Comparison of ENCODE assay signal across 9 cellular contexts in the genomic region with DNA sequence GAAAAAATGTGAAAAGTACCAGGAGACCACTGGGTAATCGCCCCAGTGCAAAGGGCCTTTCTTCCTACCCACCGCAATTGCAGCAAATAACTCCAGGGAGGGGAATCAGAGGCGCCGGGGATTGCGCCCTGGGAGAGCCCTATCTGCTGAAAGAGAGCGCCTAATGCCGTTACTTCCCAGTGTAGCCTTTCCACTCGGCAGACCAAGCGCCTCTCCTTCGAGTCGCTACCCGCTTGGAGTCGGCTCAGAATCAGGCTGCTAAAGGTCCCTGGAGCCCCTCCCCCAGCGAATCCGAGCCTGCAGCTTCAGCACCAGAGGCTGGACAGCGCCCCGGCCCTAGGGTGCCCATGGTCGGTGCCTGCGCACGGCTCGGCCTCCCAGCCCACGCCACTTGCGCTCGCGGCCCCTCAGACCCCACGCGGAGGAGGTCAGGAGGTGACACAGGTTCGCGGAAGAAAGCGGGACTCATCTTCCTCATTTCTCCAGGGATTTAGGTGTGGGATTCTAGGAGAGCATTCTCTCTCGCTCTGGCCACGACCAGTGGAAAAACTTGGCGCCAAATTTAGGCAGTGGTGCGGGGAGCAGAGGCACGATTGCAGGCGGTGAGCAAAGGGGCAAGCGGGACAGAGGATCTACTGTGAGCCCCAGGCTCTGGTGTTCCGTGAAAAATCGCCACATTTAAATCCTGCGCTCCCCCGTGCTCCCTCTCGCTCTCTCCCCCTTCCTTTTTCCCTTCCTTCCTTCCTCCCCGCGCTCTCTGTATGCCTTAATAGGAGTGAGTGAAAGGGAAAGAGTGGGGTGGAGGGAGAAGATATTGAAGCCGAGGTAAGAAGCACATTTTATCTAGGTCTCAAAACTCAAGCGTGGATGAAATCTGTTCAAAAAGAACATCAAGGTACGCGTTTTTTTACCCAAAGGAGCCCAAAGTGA. TPM values are rescaled to one million over a fixed set of nuclear protein-coding genes. Genes with fewer than 3 reads are reported as not detected.
DNase-seq lines count a peak whose midpoint lies in the region; ATAC-seq and TF ChIP-seq lines count a peak whose summit lies in the region.
"Had no signal": no experiment of that assay in that cellular context is flagged by ENCODE, and none has a peak within 500 bp of the region (broad histone marks: within the 10 kb centered on the region; RNA-seq: fewer than 3 reads in every experiment).

No MANE protein-coding gene starts in this region.

- peaks cover 65% of the 10 kb centered on the region for H3K27me3 Mint-ChIP-seq in activated T-helper 17 cell treated with anti-CD3 and anti-CD28 coated beads, Interleukin-2, amount 50 U/mL, for 72 hours

- DNase-seq in AG10803 (ENCODE audit: low read depth) (peak; percentile 12), LHCN-M2 (ENCODE audit: low read depth) (peak; percentile 15), iPS DF 6.9 (ENCODE audit: low read depth, low spot score) (no peak), NCI-H2107 (lab: John Stamatoyannopoulos, UW) (no peak)
- peak; percentile 44 to 46 for DNase-seq in stimulated activated CD4-positive, alpha-beta T cell treated with anti-CD3 and anti-CD28 coated beads, Interleukin-4, amount 100 ng/mL, for 48 hours (ENCODE audit: low read depth in 2 of 2)

- H3K27ac Mint-ChIP-seq in activated T-helper 17 cell treated with anti-CD3 and anti-CD28 coated beads, Interleukin-2, amount 50 U/mL, for 72 hours: no peak overlapping the region
- H3K27ac Mint-ChIP-seq: natural killer cell treated with Interleukin-12 subunit alpha and Interleukin-12 subunit beta and Interleukin-15 and Interleukin-18, amount 100 ng/mL, for 72 hours had no signal

- peaks cover 7% of the 10 kb centered on the region for H3K4me1 ChIP-seq in iPS DF 6.9 (ENCODE audit: control insufficient read depth, insufficient read depth, low read length)

- H3K36me3 Mint-ChIP-seq in activated T-helper 17 cell treated with anti-CD3 and anti-CD28 coated beads, Interleukin-2, amount 50 U/mL, for 72 hours (ENCODE audit: low read depth): no peaks in the 10 kb centered on the region

- no peaks in the 10 kb centered on the region for H3K9me3 Mint-ChIP-seq in activated T-helper 17 cell treated with anti-CD3 and anti-CD28 coated beads, Interleukin-2, amount 50 U/mL, for 72 hours
- H3K9me3 Mint-ChIP-seq: natural killer cell treated with Interleukin-12 subunit alpha and Interleukin-12 subunit beta and Interleukin-15 and Interleukin-18, amount 100 ng/mL, for 72 hours had no signal

- no peak overlapping the region for H3K27ac ChIP-seq in iPS DF 6.9 (ENCODE audit: low read length)

- peaks cover 35% of the 10 kb centered on the region for H3K27me3 ChIP-seq in iPS DF 6.9 (ENCODE audit: control insufficient read depth, insufficient read depth, low read length)

- H3K9me3 ChIP-seq in iPS DF 6.9 (ENCODE audit: control insufficient read depth, insufficient read depth, low read length): no peaks in the 10 kb centered on the region

- H3K36me3 ChIP-seq in iPS DF 6.9 (ENCODE audit: control insufficient read depth, insufficient read depth, low read length): no peaks in the 10 kb centered on the region

- ATAC-seq in activated T-helper 17 cell treated with anti-CD3 and anti-CD28 coated beads, Interleukin-2, amount 50 U/mL, for 72 hours (replicated peaks): no peak
- ATAC-seq in GM18868 (IDR thresholded peaks at IDR 0.05; ENCODE audit: unreplicated experiment) (no peak), GM18867 (IDR thresholded peaks at IDR 0.05; ENCODE audit: unreplicated experiment) (no peak)

- H3K4me3 ChIP-seq in AG10803 (ENCODE audit: low read length) (no peak overlapping the region), iPS DF 6.9 (ENCODE audit: low read length) (peak overlapping the region; percentile 19; the same call in 1 of the 2 replicates)

- peaks cover 6% of the 10 kb centered on the region for H3K4me1 Mint-ChIP-seq in activated T-helper 17 cell treated with anti-CD3 and anti-CD28 coated beads, Interleukin-2, amount 50 U/mL, for 72 hours

- no CpG with 5 or more reads among the region's 48 CpGs for WGBS in iPS DF 6.9 (ENCODE audit: insufficient coverage, insufficient read length)

- no peak for TF ChIP-seq CTCF in AG10803 (conservative IDR thresholded peaks at IDR 0.05; ENCODE audit: low read length)

- peak overlapping the region; percentile 20 for H3K4me3 Mint-ChIP-seq in activated T-helper 17 cell treated with anti-CD3 and anti-CD28 coated beads, Interleukin-2, amount 50 U/mL, for 72 hours
- H3K4me3 Mint-ChIP-seq: natural killer cell treated with Interleukin-12 subunit alpha and Interleukin-12 subunit beta and Interleukin-15 and Interleukin-18, amount 100 ng/mL, for 72 hours had no signal

RNA-seq across cellular contexts. Expression of a gene that starts 15.4 kb away (rescaled TPM):
- 82.2 and 86.3 TPM in 2 replicates for total RNA-seq in LHCN-M2 (2014; rRNA removed)
- polyA plus RNA-seq in LHCN-M2 (2012): 32.2 TPM
- 10 to 100 TPM; 43.6 to 53.8 TPM for total RNA-seq in activated T-helper 17 cell treated with anti-CD3 and anti-CD28 coated beads, Interleukin-2, amount 50 U/mL, for 72 hours

RNA-seq across cellular contexts. Expression of a gene that starts 33.0 kb away (rescaled TPM):
- total RNA-seq in LHCN-M2 (2014; rRNA removed): 0.51 and 0.57 TPM in 2 replicates
- polyA plus RNA-seq in LHCN-M2 (2012): 0.77 TPM
- total RNA-seq in activated T-helper 17 cell treated with anti-CD3 and anti-CD28 coated beads, Interleukin-2, amount 50 U/mL, for 72 hours: 10 to 100 TPM; 34.9 to 89.7 TPM

RNA-seq across cellular contexts. Expression of a gene that starts 59.3 kb away (rescaled TPM):
- total RNA-seq in LHCN-M2 (2014; rRNA removed): 4.9 and 5.2 TPM in 2 replicates
- 4.7 TPM for polyA plus RNA-seq in LHCN-M2 (2012)
- 1 to 10 TPM; 2.3 to 4.2 TPM for total RNA-seq in activated T-helper 17 cell treated with anti-CD3 and anti-CD28 coated beads, Interleukin-2, amount 50 U/mL, for 72 hours

Comparison
In these comparisons a context has a peak if more than half of its experiments do, and no peak if none do; other contexts are left out.
1. DNase-seq: peak in AG10803 (single experiment), LHCN-M2 (single experiment) and stimulated activated CD4-positive, alpha-beta T cell treated with anti-CD3 and anti-CD28 coated beads, Interleukin-4, amount 100 ng/mL, for 48 hours (2 of 2); none in iPS DF 6.9 (single experiment) and NCI-H2107 (single experiment).
2. RNA of a gene that starts 33.0 kb away (total RNA-seq): 34.9 to 89.7 TPM in activated T-helper 17 cell treated with anti-CD3 and anti-CD28 coated beads, Interleukin-2, amount 50 U/mL, for 72 hours; 0.51 to 0.57 TPM in LHCN-M2; every median in the first group is over 10 times any median in the second.